8 cellular contexts compared by ENCODE assay signal in the genomic region with DNA sequence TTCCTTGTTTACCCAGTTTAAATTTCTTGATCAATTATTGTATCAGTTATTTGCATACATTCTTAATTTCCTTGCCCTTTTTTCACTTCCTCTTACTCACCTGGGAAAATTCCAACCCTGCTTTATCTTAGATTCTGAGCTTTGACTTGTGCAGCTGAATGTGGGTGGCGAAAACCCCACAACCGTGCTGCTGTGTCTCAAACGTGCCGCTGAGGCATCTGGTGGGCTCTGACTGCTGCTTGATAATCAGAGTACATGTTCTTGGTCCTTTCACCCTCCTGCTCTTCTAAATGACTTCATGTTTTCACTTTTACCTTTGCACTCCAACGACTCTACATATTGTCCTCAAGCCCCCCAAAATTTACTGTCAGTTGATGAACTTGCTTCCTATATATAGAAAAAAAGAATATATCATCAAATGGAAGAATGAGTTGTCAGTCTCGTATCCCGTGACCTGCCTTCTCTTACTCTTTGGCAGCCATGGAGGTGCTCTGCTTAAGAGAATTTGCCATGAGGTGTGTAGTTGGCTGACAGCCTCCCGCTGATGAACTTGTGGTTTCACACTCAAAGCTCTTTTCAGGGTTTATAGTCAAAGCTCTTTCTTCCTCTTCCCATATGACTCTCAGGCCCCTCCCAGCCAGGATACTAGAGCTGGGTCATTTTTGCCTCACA. TPM values are rescaled to one million over a fixed set of nuclear protein-coding genes. Genes with fewer than 3 reads are reported as not detected.
DNase-seq lines count a peak whose midpoint lies in the region; ATAC-seq and TF ChIP-seq lines count a peak whose summit lies in the region.

No MANE protein-coding gene starts in this region.

- no peaks in the 10 kb centered on the region for H3K4me1 ChIP-seq in right atrium auricular region
- H3K4me1 ChIP-seq in gastroesophageal sphincter = no peaks in the 10 kb centered on the region

- H3K27ac ChIP-seq in right atrium auricular region (no peak overlapping the region), gastroesophageal sphincter (no peak overlapping the region)

- ATAC-seq in GM21447 (IDR thresholded peaks at IDR 0.05; ENCODE audit: unreplicated experiment) (peak; percentile 90), gastroesophageal sphincter (no peak)
- ATAC-seq in stimulated activated naive CD8-positive, alpha-beta T cell treated with anti-CD3 and anti-CD28 coated beads, Interleukin-15, amount 100 ng/mL, for 72 hours = peak; percentile 94

- H3K4me3 Mint-ChIP-seq in activated naive CD8-positive, alpha-beta T cell treated with anti-CD3 and anti-CD28 coated beads for 36 hours = no peak overlapping the region
- H3K4me3 Mint-ChIP-seq in stimulated activated naive CD8-positive, alpha-beta T cell treated with anti-CD3 and anti-CD28 coated beads, Interleukin-15, amount 100 ng/mL, for 72 hours = no peak overlapping the region
- no peak overlapping the region for H3K4me3 Mint-ChIP-seq in progenitor cell of endocrine pancreas (ENCODE audit: low read depth)

- no peaks in the 10 kb centered on the region for H3K36me3 Mint-ChIP-seq in activated naive CD8-positive, alpha-beta T cell treated with anti-CD3 and anti-CD28 coated beads for 36 hours
- no peaks in the 10 kb centered on the region for H3K36me3 Mint-ChIP-seq in progenitor cell of endocrine pancreas (ENCODE audit: insufficient read depth)

- TF ChIP-seq CTCF in GM12864 (IDR thresholded peaks at IDR 0.05; ENCODE audit: low read depth, low read length, missing control alignments) = no peak
- TF ChIP-seq CTCF in progenitor cell of endocrine pancreas (IDR thresholded peaks at IDR 0.05; ENCODE audit: unreplicated experiment) = no peak
- no peak for TF ChIP-seq CTCF in right atrium auricular region (IDR thresholded peaks at IDR 0.05)
- TF ChIP-seq CTCF in gastroesophageal sphincter (IDR thresholded peaks at IDR 0.05) = no peak

- no peaks in the 10 kb centered on the region for H3K27me3 Mint-ChIP-seq in activated naive CD8-positive, alpha-beta T cell treated with anti-CD3 and anti-CD28 coated beads for 36 hours
- no peaks in the 10 kb centered on the region for H3K27me3 Mint-ChIP-seq in stimulated activated naive CD8-positive, alpha-beta T cell treated with anti-CD3 and anti-CD28 coated beads, Interleukin-15, amount 100 ng/mL, for 72 hours
- H3K27me3 Mint-ChIP-seq in progenitor cell of endocrine pancreas = no peaks in the 10 kb centered on the region

- no peaks in the 10 kb centered on the region for H3K9me3 Mint-ChIP-seq in activated naive CD8-positive, alpha-beta T cell treated with anti-CD3 and anti-CD28 coated beads for 36 hours
- H3K9me3 Mint-ChIP-seq in stimulated activated naive CD8-positive, alpha-beta T cell treated with anti-CD3 and anti-CD28 coated beads, Interleukin-15, amount 100 ng/mL, for 72 hours = no peaks in the 10 kb centered on the region
- H3K9me3 Mint-ChIP-seq in progenitor cell of endocrine pancreas (ENCODE audit: low read depth) = no peaks in the 10 kb centered on the region

- DNase-seq in GM12864 (ENCODE audit: low read depth) (peak; percentile 77), KBM-7 (peak; percentile 42), progenitor cell of endocrine pancreas (ENCODE audit: low spot score, unreplicated experiment) (no peak), right atrium auricular region (ENCODE audit: low spot score) (no peak)
- peak; percentile 80 for DNase-seq in activated naive CD8-positive, alpha-beta T cell treated with anti-CD3 and anti-CD28 coated beads for 36 hours
- peak; percentile 58 to 82 for DNase-seq in stimulated activated naive CD8-positive, alpha-beta T cell treated with anti-CD3 and anti-CD28 coated beads, Interleukin-15, amount 100 ng/mL, for 72 hours

- no peak for TF ChIP-seq POLR2A in gastroesophageal sphincter (IDR thresholded peaks at IDR 0.05)

- in situ Hi-C loops in KBM-7 (cut with MboI; ENCODE audit: low pct_unique_long_range_greater_than_20kb, low sequenced_read_pairs) = no loop called here

- H3K9me3 ChIP-seq in right atrium auricular region (no peaks in the 10 kb centered on the region), gastroesophageal sphincter (no peaks in the 10 kb centered on the region)

- no peaks in the 10 kb centered on the region for H3K36me3 ChIP-seq in right atrium auricular region
- H3K36me3 ChIP-seq in gastroesophageal sphincter = no peaks in the 10 kb centered on the region

- H3K27me3 ChIP-seq in right atrium auricular region (no peaks in the 10 kb centered on the region), gastroesophageal sphincter (no peaks in the 10 kb centered on the region)

- H3K27ac Mint-ChIP-seq in activated naive CD8-positive, alpha-beta T cell treated with anti-CD3 and anti-CD28 coated beads for 36 hours = no peak overlapping the region
- H3K27ac Mint-ChIP-seq in stimulated activated naive CD8-positive, alpha-beta T cell treated with anti-CD3 and anti-CD28 coated beads, Interleukin-15, amount 100 ng/mL, for 72 hours = no peak overlapping the region
- no peak overlapping the region for H3K27ac Mint-ChIP-seq in progenitor cell of endocrine pancreas

- peak overlapping the region; percentile 49 for H3K4me3 ChIP-seq in GM12864 (ENCODE audit: low read depth, low read length)
- H3K4me3 ChIP-seq in right atrium auricular region = no peak overlapping the region
- H3K4me3 ChIP-seq in gastroesophageal sphincter = no peak overlapping the region

- peaks cover 34% of the 10 kb centered on the region for H3K4me1 Mint-ChIP-seq in activated naive CD8-positive, alpha-beta T cell treated with anti-CD3 and anti-CD28 coated beads for 36 hours
- H3K4me1 Mint-ChIP-seq in stimulated activated naive CD8-positive, alpha-beta T cell treated with anti-CD3 and anti-CD28 coated beads, Interleukin-15, amount 100 ng/mL, for 72 hours = peaks cover 37% of the 10 kb centered on the region
- no peaks in the 10 kb centered on the region for H3K4me1 Mint-ChIP-seq in progenitor cell of endocrine pancreas (ENCODE audit: low read depth)

- TF ChIP-seq EP300 in gastroesophageal sphincter (IDR thresholded peaks at IDR 0.05) = no peak

- WGBS in gastroesophageal sphincter (ENCODE audit: low coverage in 1 of 2), 2 donors = 71 to 85% methylated on average over 5 to 6 of the region's 8 CpGs

RNA-seq across cellular contexts. Expression of a gene that starts 14.0 kb away (rescaled TPM):
- 10 to 100 TPM; 33.7 to 35.8 TPM for total RNA-seq in activated naive CD8-positive, alpha-beta T cell treated with anti-CD3 and anti-CD28 coated beads for 36 hours
- total RNA-seq in progenitor cell of endocrine pancreas (5.1 and 6.0 TPM in 2 replicates), right atrium auricular region (10 to 100 TPM in 1 of 2 donors, 1 to 10 TPM in 1; 7.6 to 21.6 TPM), gastroesophageal sphincter (10 to 100 TPM; 29.9 to 45.5 (median 35.8) TPM)

Comparison
In these comparisons a context has a peak if more than half of its experiments do, and no peak if none do; other contexts are left out.
1. DNase-seq: peak in GM12864 (single experiment), KBM-7 (single experiment), activated naive CD8-positive, alpha-beta T cell treated with anti-CD3 and anti-CD28 coated beads for 36 hours (single experiment) and stimulated activated naive CD8-positive, alpha-beta T cell treated with anti-CD3 and anti-CD28 coated beads, Interleukin-15, amount 100 ng/mL, for 72 hours (2 of 2); none in progenitor cell of endocrine pancreas (single experiment) and right atrium auricular region (single experiment).